Comparison of ENCODE assay signal across 1 cellular context in the genomic region with DNA sequence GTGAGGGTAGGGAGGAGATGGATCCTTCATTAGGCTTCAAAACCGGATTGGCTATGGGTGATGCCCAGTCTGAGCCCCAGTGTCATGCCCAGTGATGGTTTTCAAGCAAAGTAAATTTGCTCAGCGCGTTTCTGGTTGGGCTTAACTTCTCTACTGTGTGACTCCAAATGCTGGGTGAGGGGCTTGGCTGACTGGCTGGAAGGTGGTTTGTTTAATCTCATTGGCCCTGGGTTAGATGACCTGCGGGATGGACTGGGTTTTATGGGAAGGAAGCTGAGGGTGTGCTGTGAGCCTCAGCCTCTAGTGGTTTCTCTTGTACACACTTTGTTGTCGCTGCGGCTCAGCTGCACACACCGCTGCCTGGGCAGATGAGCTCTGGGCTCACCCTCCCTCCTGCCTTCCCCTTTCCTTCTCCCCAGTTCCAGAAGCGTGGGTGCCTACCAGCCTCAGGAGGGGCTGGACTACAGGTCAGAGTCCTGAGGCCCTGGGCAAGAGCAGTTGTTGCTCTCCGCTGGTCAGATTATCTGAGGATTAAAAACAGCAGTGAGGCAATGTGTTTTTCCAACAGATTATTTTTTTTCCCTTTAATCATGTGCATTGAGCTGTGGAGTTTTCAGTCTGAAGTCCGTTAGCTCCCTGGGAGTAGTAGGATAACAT.
TF ChIP-seq lines count a peak whose summit lies in the region.

No MANE protein-coding gene starts in this region.

TF ChIP-seq in HCT116, 20 proteins besides CTCF, POLR2A, EP300 and RAD21:
- TF ChIP-seq YY1 (IDR thresholded peaks at IDR 0.05; ENCODE audit: extremely low read depth, insufficient replicate concordance, low read depth, low read length): no peak
- no peak for TF ChIP-seq POLR2AphosphoS5 (IDR thresholded peaks at IDR 0.05; ENCODE audit: low read depth, low read length)
- no peak for TF ChIP-seq ZFX (IDR thresholded peaks at IDR 0.05)
- TF ChIP-seq, protein P1, sequence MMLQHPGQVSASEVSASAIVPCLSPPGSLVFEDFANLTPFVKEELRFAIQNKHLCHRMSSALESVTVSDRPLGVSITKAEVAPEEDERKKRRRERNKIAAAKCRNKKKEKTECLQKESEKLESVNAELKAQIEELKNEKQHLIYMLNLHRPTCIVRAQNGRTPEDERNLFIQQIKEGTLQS (IDR thresholded peaks at IDR 0.05): no peak
- no peak for TF ChIP-seq JUND (IDR thresholded peaks at IDR 0.05)
- TF ChIP-seq, protein P2, sequence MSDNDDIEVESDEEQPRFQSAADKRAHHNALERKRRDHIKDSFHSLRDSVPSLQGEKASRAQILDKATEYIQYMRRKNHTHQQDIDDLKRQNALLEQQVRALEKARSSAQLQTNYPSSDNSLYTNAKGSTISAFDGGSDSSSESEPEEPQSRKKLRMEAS (IDR thresholded peaks at IDR 0.05): no peak
- no peak for TF ChIP-seq TCF7L2 (IDR thresholded peaks at IDR 0.05; ENCODE audit: borderline replicate concordance, extremely low read depth, insufficient read depth, insufficient read length)
- no peak for TF ChIP-seq CEBPB (IDR thresholded peaks at IDR 0.05; ENCODE audit: low read depth)
- TF ChIP-seq CBX3 (IDR thresholded peaks at IDR 0.05; ENCODE audit: low read depth): no peak
- TF ChIP-seq SIN3A (IDR thresholded peaks at IDR 0.05; ENCODE audit: low read depth): no peak
- TF ChIP-seq SP1 (IDR thresholded peaks at IDR 0.05; ENCODE audit: low read depth): no peak
- TF ChIP-seq ELF1 (IDR thresholded peaks at IDR 0.05; ENCODE audit: borderline replicate concordance, low read depth): no peak
- TF ChIP-seq EZH2 (IDR thresholded peaks at IDR 0.05): no peak
- TF ChIP-seq, protein P3, sequence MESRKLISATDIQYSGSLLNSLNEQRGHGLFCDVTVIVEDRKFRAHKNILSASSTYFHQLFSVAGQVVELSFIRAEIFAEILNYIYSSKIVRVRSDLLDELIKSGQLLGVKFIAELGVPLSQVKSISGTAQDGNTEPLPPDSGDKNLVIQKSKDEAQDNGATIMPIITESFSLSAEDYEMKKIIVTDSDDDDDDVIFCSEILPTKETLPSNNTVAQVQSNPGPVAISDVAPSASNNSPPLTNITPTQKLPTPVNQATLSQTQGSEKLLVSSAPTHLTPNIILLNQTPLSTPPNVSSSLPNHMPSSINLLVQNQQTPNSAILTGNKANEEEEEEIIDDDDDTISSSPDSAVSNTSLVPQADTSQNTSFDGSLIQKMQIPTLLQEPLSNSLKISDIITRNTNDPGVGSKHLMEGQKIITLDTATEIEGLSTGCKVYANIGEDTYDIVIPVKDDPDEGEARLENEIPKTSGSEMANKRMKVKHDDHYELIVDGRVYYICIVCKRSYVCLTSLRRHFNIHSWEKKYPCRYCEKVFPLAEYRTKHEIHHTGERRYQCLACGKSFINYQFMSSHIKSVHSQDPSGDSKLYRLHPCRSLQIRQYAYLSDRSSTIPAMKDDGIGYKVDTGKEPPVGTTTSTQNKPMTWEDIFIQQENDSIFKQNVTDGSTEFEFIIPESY (IDR thresholded peaks at IDR 0.05; ENCODE audit: extremely low read depth, insufficient replicate concordance, low read length): no peak
- TF ChIP-seq EGR1 (IDR thresholded peaks at IDR 0.05; ENCODE audit: low read depth): no peak
- TF ChIP-seq SRF (IDR thresholded peaks at IDR 0.05; ENCODE audit: low read depth): no peak
- TF ChIP-seq ZNF274 (IDR thresholded peaks at IDR 0.05; ENCODE audit: low read depth, low read length): no peak
- TF ChIP-seq EZH2phosphoT487 (IDR thresholded peaks at IDR 0.05; ENCODE audit: borderline replicate concordance): no peak
- TF ChIP-seq FOSL1 (IDR thresholded peaks at IDR 0.05; ENCODE audit: low read depth): no peak
